In the genomic region with DNA sequence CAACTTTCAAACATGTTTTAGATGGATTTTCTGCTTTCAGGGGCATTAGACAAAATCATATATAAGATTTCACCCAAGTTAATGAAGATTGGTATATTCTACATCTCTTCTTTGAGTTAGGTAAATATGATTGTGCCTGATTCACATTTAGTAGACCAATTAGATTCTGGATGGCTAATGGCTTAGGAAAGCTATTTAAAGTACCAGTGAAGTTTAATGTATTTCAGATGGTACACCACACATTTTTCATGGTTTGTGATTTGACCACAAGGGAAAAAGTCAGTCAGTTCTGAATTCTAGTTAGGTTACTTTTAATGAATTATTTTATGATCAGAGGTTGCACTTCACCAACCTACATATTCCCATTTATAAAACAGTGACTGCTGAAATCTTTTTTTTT, we compare ENCODE assay signal across 24 cellular contexts.
DNase-seq lines count a peak whose midpoint lies in the region; ATAC-seq, FAIRE-seq and TF ChIP-seq lines count a peak whose summit lies in the region.
"Had no signal": no experiment of that assay in that cellular context is flagged by ENCODE, and none has a peak within 500 bp of the region (broad histone marks: within the 10 kb centered on the region; RNA-seq: fewer than 3 reads in every experiment).

No MANE protein-coding gene starts in this region.

- no peak for ATAC-seq in A549
- no peak for ATAC-seq in HG03280 (IDR thresholded peaks at IDR 0.05; ENCODE audit: unreplicated experiment)
- ATAC-seq: activated CD4-positive, CD25-positive, alpha-beta regulatory T cell treated with anti-CD3 and anti-CD28 coated beads, Interleukin-2, amount 50 U/mL, for 24 hours; body of pancreas; naive thymus-derived CD4-positive, alpha-beta T cell; right cardiac atrium had no signal

- H3K9me3 Mint-ChIP-seq in activated naive CD4-positive, alpha-beta T cell treated with anti-CD3 and anti-CD28 coated beads for 36 hours = peaks cover 1% of the 10 kb centered on the region
- H3K9me3 Mint-ChIP-seq: activated T-cell treated with anti-CD3 and anti-CD28 coated beads, Interleukin-2, amount 50 U/mL, for 24 hours had no signal

- POLR2A ChIA-PET in A549 (lab: Yijun Ruan, JAX) = no interaction called here

- peaks cover 39% of the 10 kb centered on the region for H3K27me3 Mint-ChIP-seq in activated naive CD4-positive, alpha-beta T cell treated with anti-CD3 and anti-CD28 coated beads for 36 hours (ENCODE audit: low read depth)

- no peak overlapping the region for H3K4me3 Mint-ChIP-seq in activated naive CD4-positive, alpha-beta T cell treated with anti-CD3 and anti-CD28 coated beads for 36 hours
- H3K4me3 Mint-ChIP-seq: activated T-cell treated with anti-CD3 and anti-CD28 coated beads, Interleukin-2, amount 50 U/mL, for 24 hours; CD14-positive monocyte; naive thymus-derived CD4-positive, alpha-beta T cell had no signal

- CTCF ChIA-PET in A549 (lab: Yijun Ruan, JAX) = interaction anchor here (1.3 kb wide), 1 partner anchor 36 kb away, joined by 3 read pairs; no protein-coding TSS in a partner anchor
- CTCF ChIA-PET in activated naive CD4-positive, alpha-beta T cell treated with anti-CD3 and anti-CD28 coated beads for 36 hours (lab: Charles Lee) = no interaction called here

- FAIRE-seq in A549 (lab: Jason Lieb, UNC) = peak; percentile 32
- FAIRE-seq: colon had no signal

- H3K36me3 Mint-ChIP-seq in activated naive CD4-positive, alpha-beta T cell treated with anti-CD3 and anti-CD28 coated beads for 36 hours (ENCODE audit: low read depth) = no peaks in the 10 kb centered on the region
- H3K36me3 Mint-ChIP-seq: CD14-positive monocyte had no signal

- no peak overlapping the region for H2AFZ ChIP-seq in MM.1S (ENCODE audit: low read length)

- no peak overlapping the region for H3K27ac ChIP-seq in A549
- H3K27ac ChIP-seq in MM.1S (ENCODE audit: low read length) = no peak overlapping the region
- H3K27ac ChIP-seq in adrenal gland = peak overlapping the region; percentile 73 to 91 (median 86)
- H3K27ac ChIP-seq: body of pancreas, thyroid gland had no signal

- no peaks in the 10 kb centered on the region for H4K20me1 ChIP-seq in MM.1S (ENCODE audit: insufficient read depth, low read length)

- H3K4me2 ChIP-seq in A549 (no peak overlapping the region), MM.1S (ENCODE audit: low read depth, low read length) (no peak overlapping the region)

- H3K4me3 ChIP-seq in A549 = no peak overlapping the region
- no peak overlapping the region for H3K4me3 ChIP-seq in MM.1S (ENCODE audit: low read length)
- peak overlapping the region in 1 of 4 donors; percentile 57 for H3K4me3 ChIP-seq in adrenal gland
- H3K4me3 ChIP-seq: body of pancreas, thyroid gland had no signal

- TF ChIP-seq CTCF in A549 (IDR thresholded peaks at IDR 0.05) (no peak), MM.1S (IDR thresholded peaks at IDR 0.05; ENCODE audit: low read length) (no peak), adrenal gland (IDR thresholded peaks at IDR 0.05) (no peak)

- H3K4me1 Mint-ChIP-seq in activated naive CD4-positive, alpha-beta T cell treated with anti-CD3 and anti-CD28 coated beads for 36 hours (ENCODE audit: low read depth) = peaks cover 3% of the 10 kb centered on the region
- H3K4me1 Mint-ChIP-seq: CD14-positive monocyte; naive thymus-derived CD4-positive, alpha-beta T cell had no signal

- H3K9ac ChIP-seq in MM.1S (ENCODE audit: low read length) = no peak overlapping the region

- DNase-seq in A549 (ENCODE audit: low read depth in 1 of 2, low spot score in 1 of 2) (no peak), MM.1S (peak; percentile 42), adrenal gland (no peak), glomerular visceral epithelial cell (ENCODE audit: extremely low spot score) (peak; percentile 63), GF-D8 (lab: John Stamatoyannopoulos, UW) (no peak)
- DNase-seq in NK-92 treated with Interleukin-12 subunit alpha and Interleukin-12 subunit beta, amount 100 ng/mL, for 24 hours (lab: John Stamatoyannopoulos, UW) = no peak
- DNase-seq in activated naive CD4-positive, alpha-beta T cell treated with anti-CD3 and anti-CD28 coated beads for 36 hours = no peak
- DNase-seq: ACHN; activated naive CD4-positive, alpha-beta T cell treated with Interleukin-2 at 50 U/mL for 16 hours; activated T-cell treated with anti-CD3 and anti-CD28 coated beads, Interleukin-2, amount 50 U/mL, for 24 hours; body of pancreas; hypothalamus; islet precursor cell; naive thymus-derived CD4-positive, alpha-beta T cell; NCI-H187 treated with DMSO at 0.1 percent for 48 hours; NCI-H2227 treated with DMSO at 0.1 percent for 48 hours; NCI-H748 treated with DMSO at 0.1 percent for 48 hours; right cardiac atrium; T-helper 9 cell; thyroid gland had no signal

- no peaks in the 10 kb centered on the region for H3K36me3 ChIP-seq in MM.1S (replicated peaks; ENCODE audit: insufficient read depth, low read length)
- no peaks in the 10 kb centered on the region for H3K36me3 ChIP-seq in adrenal gland (replicated peaks in 1 of 2)
- H3K36me3 ChIP-seq: thyroid gland had no signal

- H3K9me2 ChIP-seq in MM.1S (replicated peaks; ENCODE audit: insufficient read depth, low read length) = no peaks in the 10 kb centered on the region

- no peak overlapping the region for H3K27ac Mint-ChIP-seq in activated naive CD4-positive, alpha-beta T cell treated with anti-CD3 and anti-CD28 coated beads for 36 hours
- H3K27ac Mint-ChIP-seq: activated T-cell treated with anti-CD3 and anti-CD28 coated beads, Interleukin-2, amount 50 U/mL, for 24 hours; CD14-positive monocyte; naive thymus-derived CD4-positive, alpha-beta T cell had no signal

- no peaks in the 10 kb centered on the region; the same call in 1 of the 2 replicates for H3K27me3 ChIP-seq in MM.1S (replicated peaks; ENCODE audit: insufficient read depth, low read length)
- H3K27me3 ChIP-seq in adrenal gland = no peaks in the 10 kb centered on the region
- H3K27me3 ChIP-seq: body of pancreas, thyroid gland had no signal

- no peaks in the 10 kb centered on the region for H3K79me2 ChIP-seq in MM.1S (ENCODE audit: low read length)

- H3K4me1 ChIP-seq in A549 (no peaks in the 10 kb centered on the region), MM.1S (ENCODE audit: low read length) (no peaks in the 10 kb centered on the region), adrenal gland (replicated peaks in 1 of 2) (peaks cover 13 to 27% of the 10 kb centered on the region in 2 donors)
- H3K4me1 ChIP-seq: body of pancreas had no signal

- H3K9me3 ChIP-seq in A549 (peaks cover 4% of the 10 kb centered on the region; the same call in 1 of the 3 replicates), MM.1S (replicated peaks; ENCODE audit: insufficient read depth, low read length) (no peaks in the 10 kb centered on the region), adrenal gland (replicated peaks in 1 of 3) (no peaks in the 10 kb centered on the region)
- H3K9me3 ChIP-seq: body of pancreas, thyroid gland had no signal

- TF ChIP-seq EP300 in A549 (IDR thresholded peaks at IDR 0.05) = no peak

- H3F3A ChIP-seq in MM.1S (ENCODE audit: insufficient read depth, low read length) = no peaks in the 10 kb centered on the region

- intact Hi-C loops in adrenal gland (cut with DNase I) = no loop called here
- intact Hi-C loops in activated naive CD4-positive, alpha-beta T cell treated with anti-CD3 and anti-CD28 coated beads for 36 hours (cut with micrococcal nuclease) = no loop called here

- TF ChIP-seq POLR2A in A549 (IDR thresholded peaks at IDR 0.05; ENCODE audit: low read length) (no peak), adrenal gland (IDR thresholded peaks at IDR 0.05) (no peak)

- no peak for TF ChIP-seq RAD21 in A549 (conservative IDR thresholded peaks at IDR 0.05 in 1 of 2, IDR thresholded peaks at IDR 0.05 in 1 of 2)

TF ChIP-seq in A549, 52 proteins besides CTCF, POLR2A, EP300 and RAD21 (continues in another document):
- TF ChIP-seq, protein P1, sequence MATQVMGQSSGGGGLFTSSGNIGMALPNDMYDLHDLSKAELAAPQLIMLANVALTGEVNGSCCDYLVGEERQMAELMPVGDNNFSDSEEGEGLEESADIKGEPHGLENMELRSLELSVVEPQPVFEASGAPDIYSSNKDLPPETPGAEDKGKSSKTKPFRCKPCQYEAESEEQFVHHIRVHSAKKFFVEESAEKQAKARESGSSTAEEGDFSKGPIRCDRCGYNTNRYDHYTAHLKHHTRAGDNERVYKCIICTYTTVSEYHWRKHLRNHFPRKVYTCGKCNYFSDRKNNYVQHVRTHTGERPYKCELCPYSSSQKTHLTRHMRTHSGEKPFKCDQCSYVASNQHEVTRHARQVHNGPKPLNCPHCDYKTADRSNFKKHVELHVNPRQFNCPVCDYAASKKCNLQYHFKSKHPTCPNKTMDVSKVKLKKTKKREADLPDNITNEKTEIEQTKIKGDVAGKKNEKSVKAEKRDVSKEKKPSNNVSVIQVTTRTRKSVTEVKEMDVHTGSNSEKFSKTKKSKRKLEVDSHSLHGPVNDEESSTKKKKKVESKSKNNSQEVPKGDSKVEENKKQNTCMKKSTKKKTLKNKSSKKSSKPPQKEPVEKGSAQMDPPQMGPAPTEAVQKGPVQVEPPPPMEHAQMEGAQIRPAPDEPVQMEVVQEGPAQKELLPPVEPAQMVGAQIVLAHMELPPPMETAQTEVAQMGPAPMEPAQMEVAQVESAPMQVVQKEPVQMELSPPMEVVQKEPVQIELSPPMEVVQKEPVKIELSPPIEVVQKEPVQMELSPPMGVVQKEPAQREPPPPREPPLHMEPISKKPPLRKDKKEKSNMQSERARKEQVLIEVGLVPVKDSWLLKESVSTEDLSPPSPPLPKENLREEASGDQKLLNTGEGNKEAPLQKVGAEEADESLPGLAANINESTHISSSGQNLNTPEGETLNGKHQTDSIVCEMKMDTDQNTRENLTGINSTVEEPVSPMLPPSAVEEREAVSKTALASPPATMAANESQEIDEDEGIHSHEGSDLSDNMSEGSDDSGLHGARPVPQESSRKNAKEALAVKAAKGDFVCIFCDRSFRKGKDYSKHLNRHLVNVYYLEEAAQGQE (IDR thresholded peaks at IDR 0.05) = no peak
- TF ChIP-seq JUNB (IDR thresholded peaks at IDR 0.05) = no peak
- TF ChIP-seq, protein P2, sequence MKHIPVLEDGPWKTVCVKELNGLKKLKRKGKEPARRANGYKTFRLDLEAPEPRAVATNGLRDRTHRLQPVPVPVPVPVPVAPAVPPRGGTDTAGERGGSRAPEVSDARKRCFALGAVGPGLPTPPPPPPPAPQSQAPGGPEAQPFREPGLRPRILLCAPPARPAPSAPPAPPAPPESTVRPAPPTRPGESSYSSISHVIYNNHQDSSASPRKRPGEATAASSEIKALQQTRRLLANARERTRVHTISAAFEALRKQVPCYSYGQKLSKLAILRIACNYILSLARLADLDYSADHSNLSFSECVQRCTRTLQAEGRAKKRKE (CRISPR knock-in tag; IDR thresholded peaks at IDR 0.05; ENCODE audit: low read depth) = no peak
- TF ChIP-seq CHD4 (IDR thresholded peaks at IDR 0.05; ENCODE audit: borderline replicate concordance) = no peak
- TF ChIP-seq NPAS2 (CRISPR knock-in tag; IDR thresholded peaks at IDR 0.05; ENCODE audit: borderline replicate concordance) = no peak

Comparison
In these comparisons a context has a peak if more than half of its experiments do, and no peak if none do; other contexts are left out.
1. DNase-seq: peak in MM.1S (single experiment) and glomerular visceral epithelial cell (single experiment); none in A549 (0 of 2), adrenal gland (0 of 7), NK-92 treated with Interleukin-12 subunit alpha and Interleukin-12 subunit beta, amount 100 ng/mL, for 24 hours (single experiment), activated naive CD4-positive, alpha-beta T cell treated with anti-CD3 and anti-CD28 coated beads for 36 hours (single experiment) and GF-D8 (single experiment).
2. H3K27ac ChIP-seq: peak in adrenal gland (5 of 5); none in A549 (0 of 2) and MM.1S (single experiment).